Comparison of ENCODE assay signal across 1 cellular context in the genomic region with DNA sequence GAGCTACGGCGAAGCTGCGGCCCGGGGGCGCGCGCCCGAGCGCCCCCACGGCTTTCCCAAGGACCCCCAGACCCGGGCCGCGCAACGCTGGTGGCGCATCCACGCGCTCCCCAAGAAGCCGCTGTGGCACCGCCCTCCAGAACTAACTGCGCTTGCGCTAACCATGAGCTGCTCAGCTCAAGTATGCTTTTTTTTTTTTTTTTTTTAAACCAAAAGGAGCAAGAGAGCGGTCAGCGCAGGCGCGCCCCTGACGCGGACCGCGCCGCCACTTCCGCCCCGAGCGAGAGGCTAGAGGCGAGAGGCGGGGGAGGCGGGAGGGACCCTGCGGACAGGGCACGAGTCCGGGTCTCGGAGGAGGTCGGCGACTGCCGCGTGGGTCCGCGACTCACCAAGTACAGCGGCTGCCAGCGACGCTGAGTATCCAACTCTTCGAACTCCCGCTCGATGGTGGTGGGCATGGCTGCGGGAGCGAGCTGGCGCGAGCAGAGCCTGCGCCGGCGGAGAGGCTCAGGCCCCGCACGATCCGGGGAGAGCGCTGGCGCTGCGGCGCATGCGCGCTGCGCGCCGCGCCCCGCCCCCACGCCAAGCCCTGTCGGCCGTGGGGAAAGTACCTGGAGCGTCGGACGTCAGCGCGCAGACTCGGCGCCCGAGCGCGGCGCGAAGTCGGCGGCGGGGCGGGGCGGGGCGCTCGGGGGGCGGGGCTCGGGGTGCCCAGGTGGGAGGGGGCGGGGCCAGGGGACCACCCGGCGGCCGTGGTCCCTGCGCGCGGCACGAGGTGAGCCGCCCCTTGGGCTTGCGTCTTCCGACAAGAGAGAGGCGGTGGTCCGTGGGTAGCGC.
TF ChIP-seq lines count a peak whose summit lies in the region.

A gene (minus strand): TSS at position 554 of the 837 bp plus-strand sequence. CDS start 96 bp downstream, at position 458.

TF ChIP-seq in HepG2, 621 proteins besides CTCF, POLR2A, EP300 and RAD21 (continued from another document and continues in another):
- TF ChIP-seq, protein P1, sequence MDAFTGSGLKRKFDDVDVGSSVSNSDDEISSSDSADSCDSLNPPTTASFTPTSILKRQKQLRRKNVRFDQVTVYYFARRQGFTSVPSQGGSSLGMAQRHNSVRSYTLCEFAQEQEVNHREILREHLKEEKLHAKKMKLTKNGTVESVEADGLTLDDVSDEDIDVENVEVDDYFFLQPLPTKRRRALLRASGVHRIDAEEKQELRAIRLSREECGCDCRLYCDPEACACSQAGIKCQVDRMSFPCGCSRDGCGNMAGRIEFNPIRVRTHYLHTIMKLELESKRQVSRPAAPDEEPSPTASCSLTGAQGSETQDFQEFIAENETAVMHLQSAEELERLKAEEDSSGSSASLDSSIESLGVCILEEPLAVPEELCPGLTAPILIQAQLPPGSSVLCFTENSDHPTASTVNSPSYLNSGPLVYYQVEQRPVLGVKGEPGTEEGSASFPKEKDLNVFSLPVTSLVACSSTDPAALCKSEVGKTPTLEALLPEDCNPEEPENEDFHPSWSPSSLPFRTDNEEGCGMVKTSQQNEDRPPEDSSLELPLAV (CRISPR knock-in tag; conservative IDR thresholded peaks at IDR 0.05; ENCODE audit: low read depth) = no peak
- TF ChIP-seq BRCA1 (CRISPR knock-in tag; IDR thresholded peaks at IDR 0.05) = peak; percentile 82; the same call in 1 of the 2 replicates
- peak; percentile 58; the same call in 1 of the 2 replicates for TF ChIP-seq ARNTL (CRISPR knock-in tag; IDR thresholded peaks at IDR 0.05)
- TF ChIP-seq GATAD2A (CRISPR knock-in tag; IDR thresholded peaks at IDR 0.05) = no peak; the same call in 1 of the 2 replicates
- peak; percentile 66; the same call in 1 of the 2 replicates for TF ChIP-seq SP4 (CRISPR knock-in tag; IDR thresholded peaks at IDR 0.05)
- peak; percentile 88 for TF ChIP-seq RELA (CRISPR knock-in tag; IDR thresholded peaks at IDR 0.05)
- no peak for TF ChIP-seq ZNF367 (CRISPR knock-in tag; IDR thresholded peaks at IDR 0.05; ENCODE audit: borderline replicate concordance)
- peak; percentile 93 for TF ChIP-seq ZNF839 (CRISPR knock-in tag; IDR thresholded peaks at IDR 0.05; ENCODE audit: borderline replicate concordance)
- TF ChIP-seq ZNF546 (CRISPR knock-in tag; conservative IDR thresholded peaks at IDR 0.05) = 0 out of 2 replicates have a peak, but pooled peaks have one; percentile 45
- peak; percentile 92 for TF ChIP-seq ZNF234 (CRISPR knock-in tag; conservative IDR thresholded peaks at IDR 0.05)
- no peak for TF ChIP-seq PRPF4 (IDR thresholded peaks at IDR 0.05; ENCODE audit: low read depth, low read length, poor library complexity, severe bottlenecking)
- peak; percentile 81 for TF ChIP-seq HOXD1 (CRISPR knock-in tag; IDR thresholded peaks at IDR 0.05)
- no peak for TF ChIP-seq ZNF672 (CRISPR knock-in tag; IDR thresholded peaks at IDR 0.05)
- peak; percentile 97; the same call in 1 of the 2 replicates for TF ChIP-seq EEA1 (CRISPR knock-in tag; IDR thresholded peaks at IDR 0.05; ENCODE audit: borderline replicate concordance)
- peak; percentile 72; the same call in 1 of the 2 replicates for TF ChIP-seq ZBTB7B (CRISPR knock-in tag; IDR thresholded peaks at IDR 0.05)
- peak; percentile 69; the same call in 1 of the 2 replicates for TF ChIP-seq YEATS2 (CRISPR knock-in tag; IDR thresholded peaks at IDR 0.05; ENCODE audit: borderline replicate concordance)
- no peak for TF ChIP-seq SP1 (IDR thresholded peaks at IDR 0.05)
- peak; percentile 32; the same call in 1 of the 2 replicates for TF ChIP-seq SP1 (CRISPR knock-in tag; IDR thresholded peaks at IDR 0.05)
- TF ChIP-seq ZNF619 (CRISPR knock-in tag; IDR thresholded peaks at IDR 0.05) = 0 out of 2 replicates have a peak, but pooled peaks have one; percentile 58
- no peak for TF ChIP-seq IKZF1 (IDR thresholded peaks at IDR 0.05)
- no peak for TF ChIP-seq SETDB1 (CRISPR knock-in tag; IDR thresholded peaks at IDR 0.05; ENCODE audit: borderline replicate concordance)
- TF ChIP-seq SP2 (CRISPR knock-in tag; IDR thresholded peaks at IDR 0.05) = peak; percentile 46
- 0 out of 2 replicates have a peak, but pooled peaks have one; percentile 24 for TF ChIP-seq ZNF776 (CRISPR knock-in tag; IDR thresholded peaks at IDR 0.05)
- TF ChIP-seq, protein P2, sequence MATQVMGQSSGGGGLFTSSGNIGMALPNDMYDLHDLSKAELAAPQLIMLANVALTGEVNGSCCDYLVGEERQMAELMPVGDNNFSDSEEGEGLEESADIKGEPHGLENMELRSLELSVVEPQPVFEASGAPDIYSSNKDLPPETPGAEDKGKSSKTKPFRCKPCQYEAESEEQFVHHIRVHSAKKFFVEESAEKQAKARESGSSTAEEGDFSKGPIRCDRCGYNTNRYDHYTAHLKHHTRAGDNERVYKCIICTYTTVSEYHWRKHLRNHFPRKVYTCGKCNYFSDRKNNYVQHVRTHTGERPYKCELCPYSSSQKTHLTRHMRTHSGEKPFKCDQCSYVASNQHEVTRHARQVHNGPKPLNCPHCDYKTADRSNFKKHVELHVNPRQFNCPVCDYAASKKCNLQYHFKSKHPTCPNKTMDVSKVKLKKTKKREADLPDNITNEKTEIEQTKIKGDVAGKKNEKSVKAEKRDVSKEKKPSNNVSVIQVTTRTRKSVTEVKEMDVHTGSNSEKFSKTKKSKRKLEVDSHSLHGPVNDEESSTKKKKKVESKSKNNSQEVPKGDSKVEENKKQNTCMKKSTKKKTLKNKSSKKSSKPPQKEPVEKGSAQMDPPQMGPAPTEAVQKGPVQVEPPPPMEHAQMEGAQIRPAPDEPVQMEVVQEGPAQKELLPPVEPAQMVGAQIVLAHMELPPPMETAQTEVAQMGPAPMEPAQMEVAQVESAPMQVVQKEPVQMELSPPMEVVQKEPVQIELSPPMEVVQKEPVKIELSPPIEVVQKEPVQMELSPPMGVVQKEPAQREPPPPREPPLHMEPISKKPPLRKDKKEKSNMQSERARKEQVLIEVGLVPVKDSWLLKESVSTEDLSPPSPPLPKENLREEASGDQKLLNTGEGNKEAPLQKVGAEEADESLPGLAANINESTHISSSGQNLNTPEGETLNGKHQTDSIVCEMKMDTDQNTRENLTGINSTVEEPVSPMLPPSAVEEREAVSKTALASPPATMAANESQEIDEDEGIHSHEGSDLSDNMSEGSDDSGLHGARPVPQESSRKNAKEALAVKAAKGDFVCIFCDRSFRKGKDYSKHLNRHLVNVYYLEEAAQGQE (IDR thresholded peaks at IDR 0.05; ENCODE audit: borderline replicate concordance in 1 of 2, low read depth in 1 of 2, low read length in 2 of 2) = peak in 1 of 2 experiments; percentile 45; a peak in 1 of 4 replicates
- TF ChIP-seq GTF3A (CRISPR knock-in tag; conservative IDR thresholded peaks at IDR 0.05) = no peak
- 0 out of 2 replicates have a peak, but pooled peaks have one; percentile 53 for TF ChIP-seq ZNF530 (CRISPR knock-in tag; IDR thresholded peaks at IDR 0.05; ENCODE audit: low read depth)
- TF ChIP-seq, protein P3, sequence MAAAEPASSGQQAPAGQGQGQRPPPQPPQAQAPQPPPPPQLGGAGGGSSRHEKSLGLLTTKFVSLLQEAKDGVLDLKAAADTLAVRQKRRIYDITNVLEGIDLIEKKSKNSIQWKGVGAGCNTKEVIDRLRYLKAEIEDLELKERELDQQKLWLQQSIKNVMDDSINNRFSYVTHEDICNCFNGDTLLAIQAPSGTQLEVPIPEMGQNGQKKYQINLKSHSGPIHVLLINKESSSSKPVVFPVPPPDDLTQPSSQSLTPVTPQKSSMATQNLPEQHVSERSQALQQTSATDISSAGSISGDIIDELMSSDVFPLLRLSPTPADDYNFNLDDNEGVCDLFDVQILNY (CRISPR knock-in tag; conservative IDR thresholded peaks at IDR 0.05) = peak; percentile 67
- peak; percentile 86; the same call in 1 of the 2 replicates for TF ChIP-seq ZSCAN9 (CRISPR knock-in tag; IDR thresholded peaks at IDR 0.05; ENCODE audit: borderline replicate concordance)
- peak; percentile 55; the same call in 1 of the 2 replicates for TF ChIP-seq FOXA3 (CRISPR knock-in tag; IDR thresholded peaks at IDR 0.05)
- peak; percentile 86 for TF ChIP-seq KMT2A (CRISPR knock-in tag; IDR thresholded peaks at IDR 0.05)
- peak; percentile 93 for TF ChIP-seq IKZF4 (CRISPR knock-in tag; IDR thresholded peaks at IDR 0.05; ENCODE audit: borderline replicate concordance, low read depth, not compliant biosample characterization)
- TF ChIP-seq, protein P4, sequence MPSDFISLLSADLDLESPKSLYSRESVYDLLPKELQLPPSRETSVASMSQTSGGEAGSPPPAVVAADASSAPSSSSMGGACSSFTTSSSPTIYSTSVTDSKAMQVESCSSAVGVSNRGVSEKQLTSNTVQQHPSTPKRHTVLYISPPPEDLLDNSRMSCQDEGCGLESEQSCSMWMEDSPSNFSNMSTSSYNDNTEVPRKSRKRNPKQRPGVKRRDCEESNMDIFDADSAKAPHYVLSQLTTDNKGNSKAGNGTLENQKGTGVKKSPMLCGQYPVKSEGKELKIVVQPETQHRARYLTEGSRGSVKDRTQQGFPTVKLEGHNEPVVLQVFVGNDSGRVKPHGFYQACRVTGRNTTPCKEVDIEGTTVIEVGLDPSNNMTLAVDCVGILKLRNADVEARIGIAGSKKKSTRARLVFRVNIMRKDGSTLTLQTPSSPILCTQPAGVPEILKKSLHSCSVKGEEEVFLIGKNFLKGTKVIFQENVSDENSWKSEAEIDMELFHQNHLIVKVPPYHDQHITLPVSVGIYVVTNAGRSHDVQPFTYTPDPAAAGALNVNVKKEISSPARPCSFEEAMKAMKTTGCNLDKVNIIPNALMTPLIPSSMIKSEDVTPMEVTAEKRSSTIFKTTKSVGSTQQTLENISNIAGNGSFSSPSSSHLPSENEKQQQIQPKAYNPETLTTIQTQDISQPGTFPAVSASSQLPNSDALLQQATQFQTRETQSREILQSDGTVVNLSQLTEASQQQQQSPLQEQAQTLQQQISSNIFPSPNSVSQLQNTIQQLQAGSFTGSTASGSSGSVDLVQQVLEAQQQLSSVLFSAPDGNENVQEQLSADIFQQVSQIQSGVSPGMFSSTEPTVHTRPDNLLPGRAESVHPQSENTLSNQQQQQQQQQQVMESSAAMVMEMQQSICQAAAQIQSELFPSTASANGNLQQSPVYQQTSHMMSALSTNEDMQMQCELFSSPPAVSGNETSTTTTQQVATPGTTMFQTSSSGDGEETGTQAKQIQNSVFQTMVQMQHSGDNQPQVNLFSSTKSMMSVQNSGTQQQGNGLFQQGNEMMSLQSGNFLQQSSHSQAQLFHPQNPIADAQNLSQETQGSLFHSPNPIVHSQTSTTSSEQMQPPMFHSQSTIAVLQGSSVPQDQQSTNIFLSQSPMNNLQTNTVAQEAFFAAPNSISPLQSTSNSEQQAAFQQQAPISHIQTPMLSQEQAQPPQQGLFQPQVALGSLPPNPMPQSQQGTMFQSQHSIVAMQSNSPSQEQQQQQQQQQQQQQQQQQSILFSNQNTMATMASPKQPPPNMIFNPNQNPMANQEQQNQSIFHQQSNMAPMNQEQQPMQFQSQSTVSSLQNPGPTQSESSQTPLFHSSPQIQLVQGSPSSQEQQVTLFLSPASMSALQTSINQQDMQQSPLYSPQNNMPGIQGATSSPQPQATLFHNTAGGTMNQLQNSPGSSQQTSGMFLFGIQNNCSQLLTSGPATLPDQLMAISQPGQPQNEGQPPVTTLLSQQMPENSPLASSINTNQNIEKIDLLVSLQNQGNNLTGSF (CRISPR knock-in tag; IDR thresholded peaks at IDR 0.05) = peak; percentile 71
- TF ChIP-seq GZF1 (CRISPR knock-in tag; IDR thresholded peaks at IDR 0.05) = 0 out of 2 replicates have a peak, but pooled peaks have one; percentile 60
- TF ChIP-seq RBFOX2 (IDR thresholded peaks at IDR 0.05; ENCODE audit: low read depth, low read length) = peak; percentile 97
- TF ChIP-seq, protein P5, sequence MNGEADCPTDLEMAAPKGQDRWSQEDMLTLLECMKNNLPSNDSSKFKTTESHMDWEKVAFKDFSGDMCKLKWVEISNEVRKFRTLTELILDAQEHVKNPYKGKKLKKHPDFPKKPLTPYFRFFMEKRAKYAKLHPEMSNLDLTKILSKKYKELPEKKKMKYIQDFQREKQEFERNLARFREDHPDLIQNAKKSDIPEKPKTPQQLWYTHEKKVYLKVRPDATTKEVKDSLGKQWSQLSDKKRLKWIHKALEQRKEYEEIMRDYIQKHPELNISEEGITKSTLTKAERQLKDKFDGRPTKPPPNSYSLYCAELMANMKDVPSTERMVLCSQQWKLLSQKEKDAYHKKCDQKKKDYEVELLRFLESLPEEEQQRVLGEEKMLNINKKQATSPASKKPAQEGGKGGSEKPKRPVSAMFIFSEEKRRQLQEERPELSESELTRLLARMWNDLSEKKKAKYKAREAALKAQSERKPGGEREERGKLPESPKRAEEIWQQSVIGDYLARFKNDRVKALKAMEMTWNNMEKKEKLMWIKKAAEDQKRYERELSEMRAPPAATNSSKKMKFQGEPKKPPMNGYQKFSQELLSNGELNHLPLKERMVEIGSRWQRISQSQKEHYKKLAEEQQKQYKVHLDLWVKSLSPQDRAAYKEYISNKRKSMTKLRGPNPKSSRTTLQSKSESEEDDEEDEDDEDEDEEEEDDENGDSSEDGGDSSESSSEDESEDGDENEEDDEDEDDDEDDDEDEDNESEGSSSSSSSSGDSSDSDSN (CRISPR knock-in tag; IDR thresholded peaks at IDR 0.05) = peak; percentile 59; the same call in 1 of the 2 replicates
- peak; percentile 78 for TF ChIP-seq ASH2L (IDR thresholded peaks at IDR 0.05; ENCODE audit: insufficient read length, low read depth, low read length)
